8 cellular contexts compared by ENCODE assay signal in genomic region chr11:17351171-17351509, GRCh38. TPM values are rescaled to one million over a fixed set of nuclear protein-coding genes. Genes with fewer than 3 reads are reported as not detected.
DNase-seq lines count a peak whose midpoint lies in the region; ATAC-seq and TF ChIP-seq lines count a peak whose summit lies in the region.

No MANE protein-coding gene starts in this region.

- peaks cover 48% of the 10 kb centered on the region for H3K27me3 Mint-ChIP-seq in activated CD4-positive, alpha-beta memory T cell treated with anti-CD3 and anti-CD28 coated beads, Interleukin-2, amount 10 ng/mL, durations not matched to agents 7 days and 5 days
- peaks cover 8% of the 10 kb centered on the region for H3K27me3 Mint-ChIP-seq in stimulated activated naive CD8-positive, alpha-beta T cell treated with anti-CD3 and anti-CD28 coated beads, Interleukin-15, amount 100 ng/mL, for 72 hours

- 0 out of 2 replicates have a peak overlapping the region, but pooled peaks have one; percentile 96 for H2AFZ ChIP-seq in SK-N-SH (ENCODE audit: low read depth)

- H3K4me3 Mint-ChIP-seq in activated CD4-positive, alpha-beta memory T cell treated with anti-CD3 and anti-CD28 coated beads, Interleukin-2, amount 10 ng/mL, durations not matched to agents 7 days and 5 days = peak overlapping the region; percentile 52
- H3K4me3 Mint-ChIP-seq in stimulated activated naive CD8-positive, alpha-beta T cell treated with anti-CD3 and anti-CD28 coated beads, Interleukin-15, amount 100 ng/mL, for 72 hours = peak overlapping the region; percentile 86 to 90

- no peaks in the 10 kb centered on the region for H4K20me1 ChIP-seq in SK-N-SH (ENCODE audit: insufficient read depth)

- H3K36me3 ChIP-seq in SK-N-SH (replicated peaks in 1 of 2; ENCODE audit: control insufficient read depth in 1 of 2, insufficient read depth in 2 of 2, low read length in 1 of 2) (no peaks in the 10 kb centered on the region), iPS-15b (ENCODE audit: control insufficient read depth, insufficient read depth, low read length) (no peaks in the 10 kb centered on the region)

- no peak overlapping the region for H3K27ac ChIP-seq in SK-N-SH (ENCODE audit: low read depth in 2 of 2, low read length in 1 of 2)

- peaks cover 21% of the 10 kb centered on the region for H3F3A ChIP-seq in SK-N-SH (replicated peaks; ENCODE audit: insufficient read depth)

- H3K4me1 ChIP-seq in SK-N-SH (ENCODE audit: control insufficient read depth in 1 of 2, insufficient read depth in 2 of 2, low read depth in 1 of 2, low read length in 1 of 2) (peaks cover 5 to 14% of the 10 kb centered on the region in 2 experiments; a peak in 3 of 4 replicates), iPS-15b (ENCODE audit: control insufficient read depth, insufficient read depth, low read length) (no peaks in the 10 kb centered on the region)

- no peaks in the 10 kb centered on the region for H3K36me3 Mint-ChIP-seq in activated CD4-positive, alpha-beta memory T cell treated with anti-CD3 and anti-CD28 coated beads, Interleukin-2, amount 10 ng/mL, durations not matched to agents 7 days and 5 days (ENCODE audit: low read depth)

- no peak overlapping the region for H3K27ac Mint-ChIP-seq in activated CD4-positive, alpha-beta memory T cell treated with anti-CD3 and anti-CD28 coated beads, Interleukin-2, amount 10 ng/mL, durations not matched to agents 7 days and 5 days
- H3K27ac Mint-ChIP-seq in stimulated activated naive CD8-positive, alpha-beta T cell treated with anti-CD3 and anti-CD28 coated beads, Interleukin-15, amount 100 ng/mL, for 72 hours = peak overlapping the region in 1 of 2 donors; percentile 85

- no peaks in the 10 kb centered on the region for H3K9me3 ChIP-seq in SK-N-SH
- H3K9me3 ChIP-seq in iPS-15b (ENCODE audit: control insufficient read depth, insufficient read depth, low read length) = no peaks in the 10 kb centered on the region

- CTCF ChIA-PET in SK-N-SH (lab: Yijun Ruan, JAX) = interaction anchor here (0.9 kb wide), 1 partner anchor 16 kb away, joined by 4 read pairs; no protein-coding TSS in a partner anchor
- CTCF ChIA-PET in activated CD4-positive, alpha-beta memory T cell treated with anti-CD3 and anti-CD28 coated beads, Interleukin-2, amount 10 ng/mL, durations not matched to agents 7 days and 5 days (lab: Charles Lee) = interaction anchor here (0.6 kb wide), 1 partner anchor 153 kb away, joined by 3 read pairs; no protein-coding TSS in a partner anchor

- H3K9me2 ChIP-seq in SK-N-SH = no peaks in the 10 kb centered on the region

- no peak for ATAC-seq in SK-N-SH treated with all-trans-retinoic acid at 6 μM for 48 hours
- no peak for ATAC-seq in stimulated activated naive CD8-positive, alpha-beta T cell treated with anti-CD3 and anti-CD28 coated beads, Interleukin-15, amount 100 ng/mL, for 72 hours
- no peak for ATAC-seq in HG03432 (IDR thresholded peaks at IDR 0.05; ENCODE audit: unreplicated experiment)

- no peak overlapping the region for H3K9ac ChIP-seq in SK-N-SH
- no peak overlapping the region for H3K9ac ChIP-seq in iPS-15b (ENCODE audit: low read depth, low read length)

- H3K27me3 ChIP-seq in SK-N-SH (ENCODE audit: insufficient read depth) = no peaks in the 10 kb centered on the region
- peaks cover 55% of the 10 kb centered on the region for H3K27me3 ChIP-seq in iPS-15b (ENCODE audit: control insufficient read depth, insufficient read depth, low read length)

- peak overlapping the region; percentile 95 for H3K4me2 ChIP-seq in SK-N-SH

- H3K4me3 ChIP-seq in SK-N-SH (ENCODE audit: low read depth in 2 of 2, low read length in 1 of 2) (peak overlapping the region; percentile 64 to 77; a peak in 3 of 4 replicates), iPS-15b (ENCODE audit: low read depth, low read length) (peak overlapping the region; percentile 59)

- peaks cover 35% of the 10 kb centered on the region for H3K4me1 Mint-ChIP-seq in activated CD4-positive, alpha-beta memory T cell treated with anti-CD3 and anti-CD28 coated beads, Interleukin-2, amount 10 ng/mL, durations not matched to agents 7 days and 5 days
- H3K4me1 Mint-ChIP-seq in stimulated activated naive CD8-positive, alpha-beta T cell treated with anti-CD3 and anti-CD28 coated beads, Interleukin-15, amount 100 ng/mL, for 72 hours = peaks cover 45% of the 10 kb centered on the region

- peak; percentile 22; the same call in 1 of the 2 replicates for TF ChIP-seq CTCF in SK-N-SH (IDR thresholded peaks at IDR 0.05)

- no peak for TF ChIP-seq EP300 in SK-N-SH (IDR thresholded peaks at IDR 0.05; ENCODE audit: borderline replicate concordance in 1 of 2, low read depth in 1 of 2, low read length in 1 of 2)

- POLR2A ChIA-PET in SK-N-SH (lab: Yijun Ruan, JAX) = no interaction called here
- POLR2A ChIA-PET in activated CD4-positive, alpha-beta memory T cell treated with anti-CD3 and anti-CD28 coated beads, Interleukin-2, amount 10 ng/mL, durations not matched to agents 7 days and 5 days (lab: Charles Lee) = no interaction called here

- H3K9me3 Mint-ChIP-seq in activated CD4-positive, alpha-beta memory T cell treated with anti-CD3 and anti-CD28 coated beads, Interleukin-2, amount 10 ng/mL, durations not matched to agents 7 days and 5 days = no peaks in the 10 kb centered on the region
- H3K9me3 Mint-ChIP-seq in stimulated activated naive CD8-positive, alpha-beta T cell treated with anti-CD3 and anti-CD28 coated beads, Interleukin-15, amount 100 ng/mL, for 72 hours = no peaks in the 10 kb centered on the region

- TF ChIP-seq RAD21 in SK-N-SH (IDR thresholded peaks at IDR 0.05; ENCODE audit: low read length) = no peak

- no peaks in the 10 kb centered on the region for H3K79me2 ChIP-seq in SK-N-SH (ENCODE audit: insufficient read depth)

- DNase-seq in SK-N-SH (no peak), NCI-H2029 treated with DMSO at 0.1 percent for 48 hours (lab: John Stamatoyannopoulos, UW) (no peak), iPS-NIHi7 (ENCODE audit: extremely low spot score) (no peak)
- no peak for DNase-seq in activated CD4-positive, alpha-beta memory T cell treated with anti-CD3 and anti-CD28 coated beads, Interleukin-2, amount 10 ng/mL, durations not matched to agents 7 days and 5 days
- no peak for DNase-seq in stimulated activated naive CD8-positive, alpha-beta T cell treated with anti-CD3 and anti-CD28 coated beads, Interleukin-15, amount 100 ng/mL, for 72 hours

- 57% methylated on average over 12 of the region's 12 CpGs for WGBS in SK-N-SH (ENCODE audit: low lambda C conversion rate)

TF ChIP-seq in SK-N-SH, 30 proteins besides CTCF, POLR2A, EP300 and RAD21 (continues in another document):
- TF ChIP-seq GATA2 (CRISPR knock-in tag; IDR thresholded peaks at IDR 0.05) (no peak), TCF12 (IDR thresholded peaks at IDR 0.05) (no peak), RFX5 (IDR thresholded peaks at IDR 0.05; ENCODE audit: low read length) (no peak), EZH2phosphoT487 (IDR thresholded peaks at IDR 0.05; ENCODE audit: borderline replicate concordance, low read depth) (no peak)

TF ChIP-seq in SK-N-SH treated with all-trans-retinoic acid at 6 μM for 48 hours, 23 proteins besides CTCF, POLR2A, EP300 and RAD21 (continues in another document):
- TF ChIP-seq TOX (CRISPR knock-in tag; IDR thresholded peaks at IDR 0.05; ENCODE audit: borderline replicate concordance) = no peak
- no peak for TF ChIP-seq ZFP3 (CRISPR knock-in tag; IDR thresholded peaks at IDR 0.05)
- no peak for TF ChIP-seq ZC3H10 (CRISPR knock-in tag; IDR thresholded peaks at IDR 0.05)
- no peak for TF ChIP-seq TSHZ2 (CRISPR knock-in tag; IDR thresholded peaks at IDR 0.05)
- no peak for TF ChIP-seq CSRNP3 (CRISPR knock-in tag; IDR thresholded peaks at IDR 0.05)

RNA-seq across cellular contexts. Expression of gene NCR3LG1, which starts 0.5 kb away (rescaled TPM):
- polyA plus RNA-seq in SK-N-SH (2012; rRNA removed) = 0.67 and 1.2 TPM in 2 replicates
- polyA plus RNA-seq in SK-N-SH (2012; cell fraction: cytosol; rRNA removed) = 0.41 and 0.52 TPM in 2 replicates
- 2.1 and 3.6 TPM in 2 replicates for polyA plus RNA-seq in SK-N-SH (2012; cell fraction: nucleus; rRNA removed)
- under 1 TPM; 0.15 TPM for total RNA-seq in activated CD4-positive, alpha-beta memory T cell treated with anti-CD3 and anti-CD28 coated beads, Interleukin-2, amount 10 ng/mL, durations not matched to agents 7 days and 5 days

RNA-seq across cellular contexts. Expression of gene KCNJ11, which starts 37.3 kb away (rescaled TPM):
- polyA plus RNA-seq in SK-N-SH (2012; rRNA removed) = 0.13 and 0.23 TPM in 2 replicates
- 0.09 and 0.22 TPM in 2 replicates for polyA plus RNA-seq in SK-N-SH (2012; cell fraction: cytosol; rRNA removed)
- 0.23 and 0.35 TPM in 2 replicates for polyA plus RNA-seq in SK-N-SH (2012; cell fraction: nucleus; rRNA removed)
- under 1 TPM; 0.18 to 0.55 TPM for total RNA-seq in activated CD4-positive, alpha-beta memory T cell treated with anti-CD3 and anti-CD28 coated beads, Interleukin-2, amount 10 ng/mL, durations not matched to agents 7 days and 5 days
